26 cellular contexts compared by ENCODE assay signal in the genomic region with DNA sequence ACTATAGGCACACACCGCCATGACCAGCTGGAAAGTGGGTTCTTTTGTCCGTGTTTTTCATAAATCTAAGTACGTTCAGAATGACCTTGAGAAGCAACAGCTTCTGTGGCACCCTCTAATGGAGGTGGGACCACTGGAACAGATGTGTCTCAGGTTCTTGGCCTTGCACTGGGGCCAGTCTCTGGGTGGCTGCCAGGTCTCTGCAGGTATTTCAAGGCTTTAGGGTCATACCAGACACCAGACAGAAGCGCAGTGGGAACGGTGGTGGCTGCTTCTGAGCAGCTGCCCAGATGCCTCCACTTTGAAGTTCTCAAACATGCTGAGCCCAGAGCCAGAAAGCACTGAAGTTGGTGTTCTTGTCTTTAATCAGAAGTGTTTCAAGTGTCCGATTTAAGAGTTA.
"Had no signal": no experiment of that assay in that cellular context is flagged by ENCODE, and none has a peak within 500 bp of the region (broad histone marks: within the 10 kb centered on the region; RNA-seq: fewer than 3 reads in every experiment).

No MANE protein-coding gene starts in this region.

- DNase-seq: colonic mucosa; cortex of kidney; dermis blood vessel endothelial cell; dorsolateral prefrontal cortex; effector CD4-positive, alpha-beta T cell; effector CD8-positive, alpha-beta T cell; effector memory CD4-positive, alpha-beta T cell; effector memory CD8-positive, alpha-beta T cell; endodermal cell; erythroblast; esophagus squamous epithelium; foreskin fibroblast; foreskin keratinocyte; foreskin melanocyte; gastrocnemius medialis; glutamatergic neuron; head of caudate nucleus had no signal

- FAIRE-seq: colon, endometrium, endothelial cell of umbilical vein, frontal cortex had no signal

- H3K27ac ChIP-seq: colonic mucosa, coronary artery, dorsolateral prefrontal cortex, epithelial cell of prostate, esophagus muscularis mucosa, esophagus squamous epithelium, foreskin keratinocyte, gastrocnemius medialis, gastroesophageal sphincter had no signal

- H3K4me3 ChIP-seq: colonic mucosa, coronary artery, dorsolateral prefrontal cortex, esophagus muscularis mucosa, esophagus squamous epithelium, gastrocnemius medialis, gastroesophageal sphincter had no signal

- H3K36me3 ChIP-seq: colonic mucosa, esophagus muscularis mucosa, esophagus squamous epithelium, gastrocnemius medialis, gastroesophageal sphincter had no signal

- ATAC-seq: effector memory CD8-positive, alpha-beta T cell; esophagus mucosa; foreskin keratinocyte; gastrocnemius medialis; gastroesophageal sphincter had no signal

- H3K27me3 ChIP-seq: colonic mucosa, foreskin keratinocyte had no signal

- H3K9me3 ChIP-seq: colonic mucosa, esophagus muscularis mucosa, esophagus squamous epithelium, gastrocnemius medialis, gastroesophageal sphincter had no signal

- H3K4me1 ChIP-seq: colonic mucosa, esophagus muscularis mucosa, esophagus squamous epithelium, foreskin keratinocyte, gastrocnemius medialis, gastroesophageal sphincter had no signal
